1 cellular context compared by ENCODE assay signal in the genomic region with DNA sequence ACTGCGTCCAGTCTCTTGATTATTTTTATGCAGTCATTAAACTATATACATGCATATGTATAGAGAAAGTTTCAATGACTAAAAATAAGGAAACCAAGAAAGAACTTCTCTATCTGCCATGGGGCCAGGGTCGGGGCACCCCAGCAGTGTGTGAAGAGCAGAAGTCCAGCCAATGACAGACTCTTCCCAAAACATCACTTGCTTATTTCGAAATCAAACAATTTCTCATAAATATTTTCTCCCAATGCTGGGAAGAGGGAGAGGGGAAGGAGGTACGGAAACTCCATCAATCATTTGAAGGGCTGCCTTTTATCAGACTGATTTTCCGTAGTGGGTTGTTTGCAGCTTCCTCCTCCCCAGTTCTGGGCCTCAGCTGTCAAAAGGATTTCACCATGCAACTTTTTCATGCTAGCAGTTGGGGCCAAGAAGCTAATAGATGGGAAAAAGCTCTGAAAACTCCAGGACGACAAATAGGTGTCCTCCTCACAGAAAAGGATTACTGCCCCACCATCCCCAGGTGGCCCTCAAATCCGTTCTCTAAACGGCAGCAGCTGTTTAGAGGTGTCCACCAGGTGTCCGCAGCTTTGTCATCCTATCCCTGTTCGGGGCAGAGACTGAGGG.
TF ChIP-seq lines count a peak whose summit lies in the region.

No MANE protein-coding gene starts in this region.

TF ChIP-seq in K562, 482 proteins besides CTCF, POLR2A, EP300 and RAD21 (continues in another document):
- peak; percentile 40 for TF ChIP-seq DACH1 (IDR thresholded peaks at IDR 0.05; ENCODE audit: partially characterized antibody)
- no peak for TF ChIP-seq FOXM1 (IDR thresholded peaks at IDR 0.05; ENCODE audit: low read depth)
- no peak for TF ChIP-seq FOXM1 (CRISPR knock-in tag; IDR thresholded peaks at IDR 0.05; ENCODE audit: low read depth)
- TF ChIP-seq HDAC2 (IDR thresholded peaks at IDR 0.05), result 0 out of 2 replicates have a peak, but pooled peaks have one; percentile 8
- TF ChIP-seq, protein P1, sequence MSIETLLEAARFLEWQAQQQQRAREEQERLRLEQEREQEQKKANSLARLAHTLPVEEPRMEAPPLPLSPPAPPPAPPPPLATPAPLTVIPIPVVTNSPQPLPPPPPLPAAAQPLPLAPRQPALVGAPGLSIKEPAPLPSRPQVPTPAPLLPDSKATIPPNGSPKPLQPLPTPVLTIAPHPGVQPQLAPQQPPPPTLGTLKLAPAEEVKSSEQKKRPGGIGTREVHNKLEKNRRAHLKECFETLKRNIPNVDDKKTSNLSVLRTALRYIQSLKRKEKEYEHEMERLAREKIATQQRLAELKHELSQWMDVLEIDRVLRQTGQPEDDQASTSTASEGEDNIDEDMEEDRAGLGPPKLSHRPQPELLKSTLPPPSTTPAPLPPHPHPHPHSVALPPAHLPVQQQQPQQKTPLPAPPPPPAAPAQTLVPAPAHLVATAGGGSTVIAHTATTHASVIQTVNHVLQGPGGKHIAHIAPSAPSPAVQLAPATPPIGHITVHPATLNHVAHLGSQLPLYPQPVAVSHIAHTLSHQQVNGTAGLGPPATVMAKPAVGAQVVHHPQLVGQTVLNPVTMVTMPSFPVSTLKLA (conservative IDR thresholded peaks at IDR 0.05), result no peak
- TF ChIP-seq ZNF134 (CRISPR knock-in tag; conservative IDR thresholded peaks at IDR 0.05), result no peak
- TF ChIP-seq, protein P2, sequence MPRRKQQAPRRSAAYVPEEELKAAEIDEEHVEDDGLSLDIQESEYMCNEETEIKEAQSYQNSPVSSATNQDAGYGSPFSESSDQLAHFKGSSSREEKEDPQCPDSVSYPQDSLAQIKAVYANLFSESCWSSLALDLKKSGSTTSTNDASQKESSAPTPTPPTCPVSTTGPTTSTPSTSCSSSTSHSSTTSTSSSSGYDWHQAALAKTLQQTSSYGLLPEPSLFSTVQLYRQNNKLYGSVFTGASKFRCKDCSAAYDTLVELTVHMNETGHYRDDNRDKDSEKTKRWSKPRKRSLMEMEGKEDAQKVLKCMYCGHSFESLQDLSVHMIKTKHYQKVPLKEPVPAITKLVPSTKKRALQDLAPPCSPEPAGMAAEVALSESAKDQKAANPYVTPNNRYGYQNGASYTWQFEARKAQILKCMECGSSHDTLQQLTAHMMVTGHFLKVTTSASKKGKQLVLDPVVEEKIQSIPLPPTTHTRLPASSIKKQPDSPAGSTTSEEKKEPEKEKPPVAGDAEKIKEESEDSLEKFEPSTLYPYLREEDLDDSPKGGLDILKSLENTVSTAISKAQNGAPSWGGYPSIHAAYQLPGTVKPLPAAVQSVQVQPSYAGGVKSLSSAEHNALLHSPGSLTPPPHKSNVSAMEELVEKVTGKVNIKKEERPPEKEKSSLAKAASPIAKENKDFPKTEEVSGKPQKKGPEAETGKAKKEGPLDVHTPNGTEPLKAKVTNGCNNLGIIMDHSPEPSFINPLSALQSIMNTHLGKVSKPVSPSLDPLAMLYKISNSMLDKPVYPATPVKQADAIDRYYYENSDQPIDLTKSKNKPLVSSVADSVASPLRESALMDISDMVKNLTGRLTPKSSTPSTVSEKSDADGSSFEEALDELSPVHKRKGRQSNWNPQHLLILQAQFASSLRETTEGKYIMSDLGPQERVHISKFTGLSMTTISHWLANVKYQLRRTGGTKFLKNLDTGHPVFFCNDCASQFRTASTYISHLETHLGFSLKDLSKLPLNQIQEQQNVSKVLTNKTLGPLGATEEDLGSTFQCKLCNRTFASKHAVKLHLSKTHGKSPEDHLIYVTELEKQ (CRISPR knock-in tag; IDR thresholded peaks at IDR 0.05), result no peak
- TF ChIP-seq ZNF444 (CRISPR knock-in tag; IDR thresholded peaks at IDR 0.05), result no peak
- TF ChIP-seq, protein P3, sequence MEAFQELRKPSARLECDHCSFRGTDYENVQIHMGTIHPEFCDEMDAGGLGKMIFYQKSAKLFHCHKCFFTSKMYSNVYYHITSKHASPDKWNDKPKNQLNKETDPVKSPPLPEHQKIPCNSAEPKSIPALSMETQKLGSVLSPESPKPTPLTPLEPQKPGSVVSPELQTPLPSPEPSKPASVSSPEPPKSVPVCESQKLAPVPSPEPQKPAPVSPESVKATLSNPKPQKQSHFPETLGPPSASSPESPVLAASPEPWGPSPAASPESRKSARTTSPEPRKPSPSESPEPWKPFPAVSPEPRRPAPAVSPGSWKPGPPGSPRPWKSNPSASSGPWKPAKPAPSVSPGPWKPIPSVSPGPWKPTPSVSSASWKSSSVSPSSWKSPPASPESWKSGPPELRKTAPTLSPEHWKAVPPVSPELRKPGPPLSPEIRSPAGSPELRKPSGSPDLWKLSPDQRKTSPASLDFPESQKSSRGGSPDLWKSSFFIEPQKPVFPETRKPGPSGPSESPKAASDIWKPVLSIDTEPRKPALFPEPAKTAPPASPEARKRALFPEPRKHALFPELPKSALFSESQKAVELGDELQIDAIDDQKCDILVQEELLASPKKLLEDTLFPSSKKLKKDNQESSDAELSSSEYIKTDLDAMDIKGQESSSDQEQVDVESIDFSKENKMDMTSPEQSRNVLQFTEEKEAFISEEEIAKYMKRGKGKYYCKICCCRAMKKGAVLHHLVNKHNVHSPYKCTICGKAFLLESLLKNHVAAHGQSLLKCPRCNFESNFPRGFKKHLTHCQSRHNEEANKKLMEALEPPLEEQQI (IDR thresholded peaks at IDR 0.05), result no peak
- TF ChIP-seq HCFC1 (IDR thresholded peaks at IDR 0.05; ENCODE audit: low read depth, low read length), result 0 out of 2 replicates have a peak, but pooled peaks have one; percentile 3
- TF ChIP-seq MCM7 (IDR thresholded peaks at IDR 0.05), result no peak
- TF ChIP-seq, protein P4, sequence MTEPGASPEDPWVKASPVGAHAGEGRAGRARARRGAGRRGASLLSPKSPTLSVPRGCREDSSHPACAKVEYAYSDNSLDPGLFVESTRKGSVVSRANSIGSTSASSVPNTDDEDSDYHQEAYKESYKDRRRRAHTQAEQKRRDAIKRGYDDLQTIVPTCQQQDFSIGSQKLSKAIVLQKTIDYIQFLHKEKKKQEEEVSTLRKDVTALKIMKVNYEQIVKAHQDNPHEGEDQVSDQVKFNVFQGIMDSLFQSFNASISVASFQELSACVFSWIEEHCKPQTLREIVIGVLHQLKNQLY (CRISPR knock-in tag; conservative IDR thresholded peaks at IDR 0.05), result no peak
- no peak for TF ChIP-seq ATF4 (CRISPR knock-in tag; IDR thresholded peaks at IDR 0.05)
- peak; percentile 15; the same call in 1 of the 2 replicates for TF ChIP-seq PHB2 (IDR thresholded peaks at IDR 0.05; ENCODE audit: low read depth)
- TF ChIP-seq ZNF511 (CRISPR knock-in tag; IDR thresholded peaks at IDR 0.05), result no peak
- TF ChIP-seq, protein P5, sequence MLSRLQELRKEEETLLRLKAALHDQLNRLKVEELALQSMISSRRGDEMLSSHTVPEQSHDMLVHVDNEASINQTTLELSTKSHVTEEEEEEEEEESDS (CRISPR knock-in tag; IDR thresholded peaks at IDR 0.05), result no peak
- TF ChIP-seq NUFIP1 (IDR thresholded peaks at IDR 0.05; ENCODE audit: partially characterized antibody), result no peak
- no peak for TF ChIP-seq ZBTB1 (CRISPR knock-in tag; IDR thresholded peaks at IDR 0.05; ENCODE audit: borderline replicate concordance, low read depth)
- no peak for TF ChIP-seq POLR2G (IDR thresholded peaks at IDR 0.05; ENCODE audit: low read depth, low read length)
- TF ChIP-seq FOXA1 (IDR thresholded peaks at IDR 0.05; ENCODE audit: borderline replicate concordance), result no peak
- TF ChIP-seq TARDBP (IDR thresholded peaks at IDR 0.05), result no peak
- TF ChIP-seq SLC30A9 (CRISPR knock-in tag; IDR thresholded peaks at IDR 0.05), result no peak
- TF ChIP-seq, protein P6, sequence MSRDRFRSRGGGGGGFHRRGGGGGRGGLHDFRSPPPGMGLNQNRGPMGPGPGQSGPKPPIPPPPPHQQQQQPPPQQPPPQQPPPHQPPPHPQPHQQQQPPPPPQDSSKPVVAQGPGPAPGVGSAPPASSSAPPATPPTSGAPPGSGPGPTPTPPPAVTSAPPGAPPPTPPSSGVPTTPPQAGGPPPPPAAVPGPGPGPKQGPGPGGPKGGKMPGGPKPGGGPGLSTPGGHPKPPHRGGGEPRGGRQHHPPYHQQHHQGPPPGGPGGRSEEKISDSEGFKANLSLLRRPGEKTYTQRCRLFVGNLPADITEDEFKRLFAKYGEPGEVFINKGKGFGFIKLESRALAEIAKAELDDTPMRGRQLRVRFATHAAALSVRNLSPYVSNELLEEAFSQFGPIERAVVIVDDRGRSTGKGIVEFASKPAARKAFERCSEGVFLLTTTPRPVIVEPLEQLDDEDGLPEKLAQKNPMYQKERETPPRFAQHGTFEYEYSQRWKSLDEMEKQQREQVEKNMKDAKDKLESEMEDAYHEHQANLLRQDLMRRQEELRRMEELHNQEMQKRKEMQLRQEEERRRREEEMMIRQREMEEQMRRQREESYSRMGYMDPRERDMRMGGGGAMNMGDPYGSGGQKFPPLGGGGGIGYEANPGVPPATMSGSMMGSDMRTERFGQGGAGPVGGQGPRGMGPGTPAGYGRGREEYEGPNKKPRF (IDR thresholded peaks at IDR 0.05; ENCODE audit: low read depth, low read length), result no peak
- TF ChIP-seq RFX1 (IDR thresholded peaks at IDR 0.05), result no peak
- TF ChIP-seq JUND (IDR thresholded peaks at IDR 0.05; ENCODE audit: borderline replicate concordance, low read depth, low read length), result 0 out of 2 replicates have a peak, but pooled peaks have one; percentile 9
- TF ChIP-seq JUND (tag; IDR thresholded peaks at IDR 0.05; ENCODE audit: borderline replicate concordance, low read depth, low read length), result no peak
- no peak for TF ChIP-seq TCFL5 (CRISPR knock-in tag; conservative IDR thresholded peaks at IDR 0.05)
- TF ChIP-seq ZBTB34 (CRISPR knock-in tag; IDR thresholded peaks at IDR 0.05), result no peak
- TF ChIP-seq HDAC8 (tag; IDR thresholded peaks at IDR 0.05), result no peak
- no peak for TF ChIP-seq RBM25 (IDR thresholded peaks at IDR 0.05; ENCODE audit: low read depth, low read length, severe bottlenecking)
- no peak for TF ChIP-seq ZNF324 (CRISPR knock-in tag; IDR thresholded peaks at IDR 0.05)
- TF ChIP-seq, protein P7, sequence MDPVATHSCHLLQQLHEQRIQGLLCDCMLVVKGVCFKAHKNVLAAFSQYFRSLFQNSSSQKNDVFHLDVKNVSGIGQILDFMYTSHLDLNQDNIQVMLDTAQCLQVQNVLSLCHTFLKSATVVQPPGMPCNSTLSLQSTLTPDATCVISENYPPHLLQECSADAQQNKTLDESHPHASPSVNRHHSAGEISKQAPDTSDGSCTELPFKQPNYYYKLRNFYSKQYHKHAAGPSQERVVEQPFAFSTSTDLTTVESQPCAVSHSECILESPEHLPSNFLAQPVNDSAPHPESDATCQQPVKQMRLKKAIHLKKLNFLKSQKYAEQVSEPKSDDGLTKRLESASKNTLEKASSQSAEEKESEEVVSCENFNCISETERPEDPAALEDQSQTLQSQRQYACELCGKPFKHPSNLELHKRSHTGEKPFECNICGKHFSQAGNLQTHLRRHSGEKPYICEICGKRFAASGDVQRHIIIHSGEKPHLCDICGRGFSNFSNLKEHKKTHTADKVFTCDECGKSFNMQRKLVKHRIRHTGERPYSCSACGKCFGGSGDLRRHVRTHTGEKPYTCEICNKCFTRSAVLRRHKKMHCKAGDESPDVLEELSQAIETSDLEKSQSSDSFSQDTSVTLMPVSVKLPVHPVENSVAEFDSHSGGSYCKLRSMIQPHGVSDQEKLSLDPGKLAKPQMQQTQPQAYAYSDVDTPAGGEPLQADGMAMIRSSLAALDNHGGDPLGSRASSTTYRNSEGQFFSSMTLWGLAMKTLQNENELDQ (CRISPR knock-in tag; IDR thresholded peaks at IDR 0.05; ENCODE audit: borderline replicate concordance), result no peak
- TF ChIP-seq NRF1 (conservative IDR thresholded peaks at IDR 0.05 in 1 of 2, IDR thresholded peaks at IDR 0.05 in 1 of 2), result no peak
- TF ChIP-seq, protein P8, sequence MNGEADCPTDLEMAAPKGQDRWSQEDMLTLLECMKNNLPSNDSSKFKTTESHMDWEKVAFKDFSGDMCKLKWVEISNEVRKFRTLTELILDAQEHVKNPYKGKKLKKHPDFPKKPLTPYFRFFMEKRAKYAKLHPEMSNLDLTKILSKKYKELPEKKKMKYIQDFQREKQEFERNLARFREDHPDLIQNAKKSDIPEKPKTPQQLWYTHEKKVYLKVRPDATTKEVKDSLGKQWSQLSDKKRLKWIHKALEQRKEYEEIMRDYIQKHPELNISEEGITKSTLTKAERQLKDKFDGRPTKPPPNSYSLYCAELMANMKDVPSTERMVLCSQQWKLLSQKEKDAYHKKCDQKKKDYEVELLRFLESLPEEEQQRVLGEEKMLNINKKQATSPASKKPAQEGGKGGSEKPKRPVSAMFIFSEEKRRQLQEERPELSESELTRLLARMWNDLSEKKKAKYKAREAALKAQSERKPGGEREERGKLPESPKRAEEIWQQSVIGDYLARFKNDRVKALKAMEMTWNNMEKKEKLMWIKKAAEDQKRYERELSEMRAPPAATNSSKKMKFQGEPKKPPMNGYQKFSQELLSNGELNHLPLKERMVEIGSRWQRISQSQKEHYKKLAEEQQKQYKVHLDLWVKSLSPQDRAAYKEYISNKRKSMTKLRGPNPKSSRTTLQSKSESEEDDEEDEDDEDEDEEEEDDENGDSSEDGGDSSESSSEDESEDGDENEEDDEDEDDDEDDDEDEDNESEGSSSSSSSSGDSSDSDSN (IDR thresholded peaks at IDR 0.05; ENCODE audit: borderline replicate concordance in 1 of 2, low read depth in 2 of 2, low read length in 2 of 2), result no peak
- TF ChIP-seq TAF1 (IDR thresholded peaks at IDR 0.05; ENCODE audit: control insufficient read depth, extremely low read depth, insufficient read depth, low read length, severe bottlenecking), result no peak
- TF ChIP-seq, protein P9, sequence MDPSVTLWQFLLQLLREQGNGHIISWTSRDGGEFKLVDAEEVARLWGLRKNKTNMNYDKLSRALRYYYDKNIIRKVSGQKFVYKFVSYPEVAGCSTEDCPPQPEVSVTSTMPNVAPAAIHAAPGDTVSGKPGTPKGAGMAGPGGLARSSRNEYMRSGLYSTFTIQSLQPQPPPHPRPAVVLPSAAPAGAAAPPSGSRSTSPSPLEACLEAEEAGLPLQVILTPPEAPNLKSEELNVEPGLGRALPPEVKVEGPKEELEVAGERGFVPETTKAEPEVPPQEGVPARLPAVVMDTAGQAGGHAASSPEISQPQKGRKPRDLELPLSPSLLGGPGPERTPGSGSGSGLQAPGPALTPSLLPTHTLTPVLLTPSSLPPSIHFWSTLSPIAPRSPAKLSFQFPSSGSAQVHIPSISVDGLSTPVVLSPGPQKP (CRISPR knock-in tag; IDR thresholded peaks at IDR 0.05), result no peak
